11 cellular contexts compared by ENCODE assay signal in the genomic region with DNA sequence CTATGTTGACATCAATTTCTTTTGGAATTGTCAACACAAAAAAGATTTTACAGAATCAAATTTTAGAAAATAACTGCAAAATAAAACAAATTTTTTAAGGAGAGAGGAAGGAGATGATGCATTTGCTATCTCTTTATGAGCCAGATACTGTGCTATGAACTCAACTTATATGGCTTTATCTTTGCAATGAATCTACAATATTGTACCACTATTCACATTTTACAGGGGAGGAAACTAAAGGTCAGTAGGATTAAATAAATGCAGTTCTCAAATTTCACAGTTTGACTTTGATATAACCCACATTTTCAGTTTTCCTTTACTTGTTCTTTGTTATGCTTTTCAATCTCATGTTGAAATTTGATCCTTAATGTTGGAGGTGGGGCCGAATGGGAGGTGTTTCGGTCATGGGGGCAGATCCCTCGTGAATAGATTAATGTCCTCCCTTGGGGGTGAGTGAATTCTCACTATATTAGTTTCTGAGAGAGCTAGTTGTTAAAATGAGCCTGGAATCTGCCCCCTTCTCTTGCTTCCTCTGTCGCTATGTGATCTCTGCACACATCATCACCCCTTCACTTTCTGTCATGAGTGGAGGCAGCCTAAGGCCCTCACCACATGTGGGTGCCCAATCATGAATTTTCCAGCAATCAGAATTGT. TPM values are rescaled to one million over a fixed set of nuclear protein-coding genes. Genes with fewer than 3 reads are reported as not detected.
A peak's percentile ranks its signal among the peaks of the same experiment; 100 is the strongest.
DNase-seq lines count a peak whose midpoint lies in the region; ATAC-seq and TF ChIP-seq lines count a peak whose summit lies in the region.
"Had no signal": no experiment of that assay in that cellular context is flagged by ENCODE, and none has a peak within 500 bp of the region (broad histone marks: within the 10 kb centered on the region; RNA-seq: fewer than 3 reads in every experiment).

No MANE protein-coding gene starts in this region.

- no peak overlapping the region for H2AFZ ChIP-seq in smooth muscle cell (ENCODE audit: low read depth)

- CTCF ChIA-PET in activated B cell treated with CpG ODN at 0.5 μM for 24 hours (lab: Charles Lee), result no interaction called here

- H3K4me3 Mint-ChIP-seq in activated B cell treated with CpG ODN at 0.5 μM for 24 hours (no peak overlapping the region), natural killer cell (no peak overlapping the region)

- no peaks in the 10 kb centered on the region for H3K79me2 ChIP-seq in smooth muscle cell (ENCODE audit: low read depth)

- POLR2A ChIA-PET in activated B cell treated with CpG ODN at 0.5 μM for 24 hours (lab: Charles Lee), result interaction anchor here (0.6 to 1.1 kb wide), 2 partner anchors 14 to 81 kb away, joined by 3 read pairs; no protein-coding TSS in a partner anchor

- H3K4me1 Mint-ChIP-seq in activated B cell treated with CpG ODN at 0.5 μM for 24 hours (peaks cover 57% of the 10 kb centered on the region), natural killer cell (peaks cover 11 to 17% of the 10 kb centered on the region in 2 donors)

- peaks cover 20% of the 10 kb centered on the region for H3K4me1 ChIP-seq in smooth muscle cell (ENCODE audit: low read depth)

- 71% methylated on average over 4 of the region's 4 CpGs for WGBS in smooth muscle cell (ENCODE audit: low lambda C conversion rate)

- peak; percentile 18 for ATAC-seq in activated B cell treated with CpG ODN at 0.5 μM for 24 hours (ENCODE audit: low read depth)
- no peak for ATAC-seq in natural killer cell
- no peak for ATAC-seq in HG03378 (IDR thresholded peaks at IDR 0.05; ENCODE audit: unreplicated experiment)

- no peak for TF ChIP-seq CTCF in activated B cell treated with CpG ODN at 0.5 μM for 24 hours (IDR thresholded peaks at IDR 0.05)
- no peak for TF ChIP-seq CTCF in fibroblast of villous mesenchyme (IDR thresholded peaks at IDR 0.05; ENCODE audit: insufficient read depth, low read depth, low read length)
- TF ChIP-seq CTCF in smooth muscle cell (IDR thresholded peaks at IDR 0.05; ENCODE audit: borderline replicate concordance, insufficient read depth, poor library complexity, severe bottlenecking), result no peak
- TF ChIP-seq CTCF in natural killer cell (IDR thresholded peaks at IDR 0.05), result no peak

- no peaks in the 10 kb centered on the region for H3K27me3 ChIP-seq in smooth muscle cell (ENCODE audit: low read depth)
- H3K27me3 ChIP-seq: stomach had no signal

- peak overlapping the region; percentile 96 for H3K27ac ChIP-seq in smooth muscle cell (ENCODE audit: low read depth)

- H3K36me3 ChIP-seq in smooth muscle cell (ENCODE audit: low read depth), result no peaks in the 10 kb centered on the region
- H3K36me3 ChIP-seq: stomach had no signal

- peak overlapping the region; percentile 75 for H3K4me2 ChIP-seq in smooth muscle cell

- H3K27me3 Mint-ChIP-seq in activated B cell treated with CpG ODN at 0.5 μM for 24 hours (no peaks in the 10 kb centered on the region), natural killer cell (ENCODE audit: low read depth in 2 of 2) (peaks cover 0 to 3% of the 10 kb centered on the region in 2 donors)

- H3K27ac Mint-ChIP-seq in activated B cell treated with CpG ODN at 0.5 μM for 24 hours (peak overlapping the region; percentile 42), natural killer cell (no peak overlapping the region)

- no peaks in the 10 kb centered on the region for H3K9me3 ChIP-seq in smooth muscle cell (replicated peaks; ENCODE audit: low read depth)
- H3K9me3 ChIP-seq: stomach had no signal

- H3K4me3 ChIP-seq in fibroblast of villous mesenchyme (ENCODE audit: low read depth, low read length), result no peak overlapping the region
- no peak overlapping the region for H3K4me3 ChIP-seq in smooth muscle cell
- H3K4me3 ChIP-seq: stomach had no signal

- H3K36me3 Mint-ChIP-seq in activated B cell treated with CpG ODN at 0.5 μM for 24 hours (ENCODE audit: low read depth) (peaks cover 2% of the 10 kb centered on the region), natural killer cell (no peaks in the 10 kb centered on the region)

- H3F3A ChIP-seq in smooth muscle cell (ENCODE audit: low read depth), result peaks cover 27% of the 10 kb centered on the region

- H4K20me1 ChIP-seq in smooth muscle cell (ENCODE audit: low read depth), result no peaks in the 10 kb centered on the region

- intact Hi-C loops in activated B cell treated with CpG ODN at 0.5 μM for 24 hours (cut with micrococcal nuclease) (loop anchor here (2.0 kb wide), 2 partner anchors 13 to 87 kb away; no protein-coding TSS in a partner anchor), natural killer cell (cut with micrococcal nuclease) (no loop called here)

- H3K9me3 Mint-ChIP-seq in activated B cell treated with CpG ODN at 0.5 μM for 24 hours, result no peaks in the 10 kb centered on the region
- H3K9me3 Mint-ChIP-seq in natural killer cell, result no peaks in the 10 kb centered on the region

- DNase-seq in HS-27A (ENCODE audit: low read depth) (peak; percentile 39), activated B cell treated with CpG ODN at 0.5 μM for 24 hours (no peak), fibroblast of villous mesenchyme (ENCODE audit: low read depth) (peak; percentile 58), smooth muscle cell (lab: John Stamatoyannopoulos, UW; ENCODE audit: unreplicated experiment) (no peak), natural killer cell (no peak)
- no peak for DNase-seq in activated CD4-positive, alpha-beta T cell treated with anti-CD3 and anti-CD28 coated beads for 4 hours
- DNase-seq: effector CD8-positive, alpha-beta T cell; NCI-H524; stimulated activated CD4-positive, alpha-beta T cell treated with anti-CD3 and anti-CD28 coated beads, Interleukin-4, amount 100 ng/mL, for 4 hours; stomach had no signal

- H3K9ac ChIP-seq in smooth muscle cell (ENCODE audit: low read depth), result no peak overlapping the region

RNA-seq across cellular contexts. Expression of a gene that starts 44.6 kb away (rescaled TPM):
- total RNA-seq in activated B cell treated with CpG ODN at 0.5 μM for 24 hours (19.0 and 19.4 TPM in 2 replicates), fibroblast of villous mesenchyme (1.3 TPM in 2 replicates), smooth muscle cell (7.8 and 10.0 TPM in 2 replicates), natural killer cell (under 1 TPM in 1 of 3 donors, not detected in 2; 0.35 TPM)
- 9.3 and 12.4 TPM in 2 replicates for polyA plus RNA-seq in smooth muscle cell

Comparison
In these comparisons a context has a peak if more than half of its experiments do, and no peak if none do; other contexts are left out.
1. DNase-seq: peak in HS-27A (single experiment) and fibroblast of villous mesenchyme (single experiment); none in activated B cell treated with CpG ODN at 0.5 μM for 24 hours (single experiment), smooth muscle cell (single experiment), natural killer cell (single experiment) and activated CD4-positive, alpha-beta T cell treated with anti-CD3 and anti-CD28 coated beads for 4 hours (0 of 2).